In the genomic region with DNA sequence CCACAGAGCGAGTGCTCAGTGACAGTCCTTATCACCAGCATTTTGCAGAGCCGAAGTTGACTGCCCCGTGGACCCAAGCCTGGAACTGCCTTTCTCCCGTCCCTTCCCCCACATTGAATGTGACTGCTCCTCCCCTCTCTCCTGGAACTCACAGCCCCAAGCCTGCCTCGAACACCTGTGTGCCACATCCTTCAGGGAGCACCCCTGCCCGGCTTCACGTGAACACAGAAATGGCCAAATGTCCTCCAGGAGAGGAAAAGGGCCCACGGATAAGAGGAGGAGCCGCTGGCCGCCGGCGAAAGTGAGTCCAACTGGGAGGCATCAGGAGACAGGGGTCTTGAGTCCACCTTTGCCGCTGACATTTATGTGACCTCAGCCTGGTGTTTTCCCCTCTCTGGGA, we compare ENCODE assay signal across 1 cellular context.
TF ChIP-seq lines count a peak whose summit lies in the region.

No MANE protein-coding gene starts in this region.

TF ChIP-seq in A549, 52 proteins besides CTCF, POLR2A, EP300 and RAD21:
- TF ChIP-seq PBX3 (IDR thresholded peaks at IDR 0.05) = no peak
- TF ChIP-seq JUN (IDR thresholded peaks at IDR 0.05) = no peak
- no peak for TF ChIP-seq ELK1 (IDR thresholded peaks at IDR 0.05; ENCODE audit: low read depth, low read length)
- no peak for TF ChIP-seq ZNF302 (CRISPR knock-in tag; IDR thresholded peaks at IDR 0.05)
- no peak for TF ChIP-seq MAFK (IDR thresholded peaks at IDR 0.05; ENCODE audit: partially characterized antibody)
- no peak for TF ChIP-seq ZC3H11A (IDR thresholded peaks at IDR 0.05)
- TF ChIP-seq HDAC2 (IDR thresholded peaks at IDR 0.05) = no peak
- no peak for TF ChIP-seq POLR2AphosphoS2 (conservative IDR thresholded peaks at IDR 0.05; ENCODE audit: low read length)
